ENCODE assay signal across 20 cellular contexts in the genomic region with DNA sequence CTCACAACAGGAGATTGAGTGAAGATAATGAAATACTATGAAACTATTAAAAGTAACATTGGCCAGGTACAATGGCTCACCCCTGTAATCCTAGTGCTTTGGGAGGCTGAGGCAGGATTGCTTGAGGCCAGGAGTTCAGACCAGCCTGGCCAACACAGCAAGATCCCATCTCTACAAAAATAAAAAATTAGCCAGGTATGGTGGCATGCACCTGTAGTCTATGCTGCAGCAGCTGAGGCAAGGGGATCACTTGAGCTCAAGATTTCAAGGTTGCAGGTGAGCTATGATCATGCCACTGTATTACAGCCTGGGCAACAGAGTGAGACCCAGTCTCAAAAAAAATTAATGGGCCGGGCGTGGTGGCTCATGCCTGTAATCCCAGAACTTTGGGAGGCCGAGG. TPM values are rescaled to one million over a fixed set of nuclear protein-coding genes. Genes with fewer than 3 reads are reported as not detected.
DNase-seq lines count a peak whose midpoint lies in the region; ATAC-seq, FAIRE-seq and TF ChIP-seq lines count a peak whose summit lies in the region.
"Had no signal": no experiment of that assay in that cellular context is flagged by ENCODE, and none has a peak within 500 bp of the region (broad histone marks: within the 10 kb centered on the region; RNA-seq: fewer than 3 reads in every experiment).

No MANE protein-coding gene starts in this region.

- H2AFZ ChIP-seq in HepG2 (ENCODE audit: low read length) (no peak overlapping the region), K562 (ENCODE audit: low read depth, low read length) (no peak overlapping the region)

- TF ChIP-seq EP300 in HepG2 (IDR thresholded peaks at IDR 0.05; ENCODE audit: low read depth in 2 of 2, low read length in 2 of 2) (no peak), HepG2 (CRISPR knock-in tag; IDR thresholded peaks at IDR 0.05; ENCODE audit: borderline replicate concordance) (no peak), K562 (IDR thresholded peaks at IDR 0.05; ENCODE audit: low read length) (no peak)

- WGBS in HepG2 (ENCODE audit: low lambda C conversion rate) = 58% methylated on average over 3 of the region's 3 CpGs
- WGBS in right lobe of liver (ENCODE audit: insufficient coverage, low coverage, low lambda C conversion rate, missing lambda C conversion rate) = 88% methylated on average over 3 of the region's 3 CpGs
- 57% methylated on average over 3 of the region's 3 CpGs for WGBS in K562 (ENCODE audit: insufficient coverage, low coverage, missing lambda C conversion rate)

- ATAC-seq in HepG2 = no peak
- no peak for ATAC-seq in right lobe of liver
- no peak for ATAC-seq in K562
- ATAC-seq: A549; CD8-positive, alpha-beta T cell had no signal

- H3K4me1 ChIP-seq in HepG2 (ENCODE audit: insufficient read depth, low read length) = no peaks in the 10 kb centered on the region
- no peaks in the 10 kb centered on the region for H3K4me1 ChIP-seq in right lobe of liver
- peaks cover 3% of the 10 kb centered on the region in 2 experiments; a peak in 3 of 5 replicates for H3K4me1 ChIP-seq in K562 (replicated peaks in 1 of 2; ENCODE audit: control insufficient read depth in 2 of 2, insufficient read depth in 2 of 2, low read length in 2 of 2)
- H3K4me1 ChIP-seq: A549, Caco-2 had no signal

- H3K27me3 ChIP-seq in HepG2 (ENCODE audit: control insufficient read depth in 1 of 2, insufficient read depth in 2 of 2, low read length in 2 of 2) (no peaks in the 10 kb centered on the region), right lobe of liver (no peaks in the 10 kb centered on the region), K562 (ENCODE audit: control insufficient read depth in 2 of 2, insufficient read depth in 2 of 2, low read length in 2 of 2) (no peaks in the 10 kb centered on the region)
- H3K27me3 ChIP-seq: BLaER1 treated with 17β-estradiol and CSF1 and Interleukin-3, amounts not matched to agents 10 nM and 100 nM had no signal

- DNase-seq in HepG2 (ENCODE audit: low spot score) (no peak), right lobe of liver (no peak), K562 (ENCODE audit: extremely low read depth in 1 of 4, low spot score in 3 of 4) (no peak), HEK293T (ENCODE audit: extremely low spot score) (no peak)
- no peak for DNase-seq in activated CD4-positive, alpha-beta T cell treated with anti-CD3 and anti-CD28 coated beads for 1 hour
- DNase-seq: AML-193; Caco-2; Calu3; CD4-positive, alpha-beta T cell; CD8-positive, alpha-beta T cell; DMS79 treated with DMSO at 0.1 percent for 48 hours; GF-D8 had no signal

- no peaks in the 10 kb centered on the region for H3K9me1 ChIP-seq in K562 (ENCODE audit: control insufficient read depth, insufficient read depth, low read length)

- H3K4me2 ChIP-seq in HepG2 (ENCODE audit: low read depth, low read length) = no peak overlapping the region
- H3K4me2 ChIP-seq in K562 (ENCODE audit: insufficient read depth, low read length) = no peak overlapping the region
- H3K4me2 ChIP-seq: A549; BLaER1 treated with 17β-estradiol and CSF1 and Interleukin-3, amounts not matched to agents 10 nM and 100 nM had no signal

- H3K79me2 ChIP-seq in HepG2 (ENCODE audit: insufficient read depth, low read length) (no peaks in the 10 kb centered on the region), K562 (ENCODE audit: control insufficient read depth, insufficient read depth, low read length) (no peaks in the 10 kb centered on the region)

- H3K9ac ChIP-seq in HepG2 (ENCODE audit: insufficient read depth, low read depth, low read length) = no peak overlapping the region
- no peak overlapping the region for H3K9ac ChIP-seq in K562 (ENCODE audit: insufficient read depth in 1 of 2, low read depth in 2 of 2, low read length in 2 of 2)
- H3K9ac ChIP-seq: BLaER1 treated with 17β-estradiol and CSF1 and Interleukin-3, amounts not matched to agents 10 nM and 100 nM had no signal

- H3K4me3 ChIP-seq in HepG2 (replicated peaks in 1 of 3; ENCODE audit: insufficient read depth in 1 of 3, low read depth in 2 of 3, low read length in 3 of 3) (no peak overlapping the region), right lobe of liver (no peak overlapping the region), K562 (no peak overlapping the region)
- H3K4me3 ChIP-seq: A549; BLaER1 treated with 17β-estradiol and CSF1 and Interleukin-3, amounts not matched to agents 10 nM and 100 nM had no signal

- BruUV-seq in HepG2 (replicated peaks; lab: Mats Ljungman, UMichigan) (no TSS peak), K562 (replicated peaks; lab: Mats Ljungman, UMichigan) (no TSS peak)

- no peaks in the 10 kb centered on the region for H3K9me3 ChIP-seq in HepG2 (ENCODE audit: low read length)
- H3K9me3 ChIP-seq in right lobe of liver = no peaks in the 10 kb centered on the region
- no peaks in the 10 kb centered on the region for H3K9me3 ChIP-seq in K562 (replicated peaks; ENCODE audit: control insufficient read depth, insufficient read depth, low read depth, low read length)
- H3K9me3 ChIP-seq: A549; BLaER1 treated with 17β-estradiol and CSF1 and Interleukin-3, amounts not matched to agents 10 nM and 100 nM; Caco-2 had no signal

- FAIRE-seq in HepG2 (lab: Jason Lieb, UNC) = no peak
- FAIRE-seq in K562 (lab: Jason Lieb, UNC) = no peak
- FAIRE-seq: A549, D721Med, G401.6, GM12891, GM19239 had no signal

- TF ChIP-seq CTCF in HepG2 (CRISPR knock-in tag; IDR thresholded peaks at IDR 0.05) (no peak), right lobe of liver (IDR thresholded peaks at IDR 0.05) (no peak), K562 (IDR thresholded peaks at IDR 0.05 in 2 of 3, conservative IDR thresholded peaks at IDR 0.05 in 1 of 3; ENCODE audit: insufficient read depth in 2 of 3, low read depth in 1 of 3, low read length in 3 of 3) (no peak)

- POLR2A ChIA-PET in HepG2 (lab: Yijun Ruan, JAX) (no interaction called here), K562 (lab: Yijun Ruan, JAX) (no interaction called here), HEK293T (lab: Yijun Ruan, JAX) (no interaction called here)

- no peaks in the 10 kb centered on the region for H4K20me1 ChIP-seq in HepG2 (ENCODE audit: insufficient read depth, low read length)
- no peaks in the 10 kb centered on the region for H4K20me1 ChIP-seq in K562 (replicated peaks; ENCODE audit: control insufficient read depth, insufficient read depth, low read length)
- H4K20me1 ChIP-seq: BLaER1 treated with 17β-estradiol and CSF1 and Interleukin-3, amounts not matched to agents 10 nM and 100 nM had no signal

- intact Hi-C loops in HepG2 (cut with micrococcal nuclease; ENCODE audit: unreplicated experiment) = no loop called here
- intact Hi-C loops in right lobe of liver (cut with DNase I) = loop anchor here in 1 of 2 donors (10.0 kb wide), 1 partner anchor 62 kb away; a partner anchor contains a TSS
- intact Hi-C loops in K562 (cut with micrococcal nuclease) = no loop called here

- no peaks in the 10 kb centered on the region for H3K36me3 ChIP-seq in HepG2 (replicated peaks in 1 of 2; ENCODE audit: control insufficient read depth in 1 of 2, insufficient read depth in 2 of 2, low read length in 2 of 2)
- no peaks in the 10 kb centered on the region for H3K36me3 ChIP-seq in right lobe of liver
- H3K36me3 ChIP-seq in K562 (ENCODE audit: control insufficient read depth, insufficient read depth, low read length) = no peaks in the 10 kb centered on the region
- H3K36me3 ChIP-seq: BLaER1 treated with 17β-estradiol and CSF1 and Interleukin-3, amounts not matched to agents 10 nM and 100 nM had no signal

- CTCF ChIA-PET in HepG2 (lab: Yijun Ruan, JAX; ENCODE audit: low intra/inter-chr PET ratio, low total read pairs) (no interaction called here), K562 (lab: Yijun Ruan, JAX; ENCODE audit: low intra/inter-chr PET ratio) (no interaction called here), HEK293T (lab: Yijun Ruan, JAX) (no interaction called here)

- TF ChIP-seq POLR2A in HepG2 (IDR thresholded peaks at IDR 0.05; ENCODE audit: insufficient read depth in 1 of 2, low read depth in 2 of 2, low read length in 2 of 2) = no peak
- no peak for TF ChIP-seq POLR2A in right lobe of liver (IDR thresholded peaks at IDR 0.05)
- no peak for TF ChIP-seq POLR2A in K562 (conservative IDR thresholded peaks at IDR 0.05)

- no peak for TF ChIP-seq RAD21 in HepG2 (CRISPR knock-in tag; IDR thresholded peaks at IDR 0.05)
- TF ChIP-seq RAD21 in K562 (CRISPR knock-in tag; conservative IDR thresholded peaks at IDR 0.05 in 1 of 2, IDR thresholded peaks at IDR 0.05 in 1 of 2) = no peak

- in situ Hi-C loops in HepG2 (cut with HindIII; ENCODE audit: extremely low pct_ligation_motif_present, low pct_unique_long_range_greater_than_20kb) = no loop called here
- in situ Hi-C loops in K562 (cut with MboI) = no loop called here

- H3K27ac ChIP-seq in HepG2 (ENCODE audit: extremely low read length, insufficient read depth, low read length) = no peak overlapping the region
- H3K27ac ChIP-seq in right lobe of liver = no peak overlapping the region
- H3K27ac ChIP-seq in K562 (ENCODE audit: extremely low read depth, low read depth, low read length) = no peak overlapping the region
- H3K27ac ChIP-seq: 22Rv1; A549; BLaER1 treated with 17β-estradiol and CSF1 and Interleukin-3, amounts not matched to agents 10 nM and 100 nM; C4-2B had no signal

RNA-seq across cellular contexts. Expression of a gene that starts 14.9 kb away (rescaled TPM):
- total RNA-seq in HepG2 (2016; rRNA removed; fragmentation: Illumina TruSeq; extraction: Trizol) (0.38 TPM in 2 replicates), right lobe of liver (under 1 TPM in 5 of 6 experiments, not detected in 1; 0.37 to 0.58 (median 0.51) TPM), K562 (2014; rRNA removed) (0.05 and 0.69 TPM in 2 replicates), K562 (2014; rRNA removed; fragmentation: Illumina TruSeq; extraction: Trizol) (0.65 and 0.80 TPM in 2 replicates), K562 (2015; rRNA removed; fragmentation: Illumina TruSeq; extraction: Trizol) (0.43 and 0.64 TPM in 2 replicates), K562 (2021) (0.31 and 0.51 TPM in 2 replicates)
- total RNA-seq in HepG2 (2016; cell fraction: cytosol; rRNA removed; fragmentation: Illumina TruSeq; extraction: Trizol; ENCODE audit: low read depth) = 0.44 TPM in 1 of 2 replicates, not detected in the other
- 0.27 and 0.28 TPM in 2 replicates for total RNA-seq in HepG2 (2016; cell fraction: insoluble cytoplasmic fraction; rRNA removed; fragmentation: Illumina TruSeq; extraction: Trizol)
- 0.19 TPM in 1 of 2 replicates, not detected in the other for total RNA-seq in HepG2 (2016; cell fraction: membrane; rRNA removed; fragmentation: Illumina TruSeq; extraction: Trizol)
- total RNA-seq in HepG2 (2016; cell fraction: nucleus; rRNA removed; fragmentation: Illumina TruSeq; extraction: Trizol) = not detected in 2 replicates
- polyA plus RNA-seq in HepG2 (2011; rRNA removed) (0.05 and 0.10 TPM in 2 replicates), K562 (2011; rRNA removed) (0.24 and 0.42 TPM in 2 replicates), K562 (2014; fragmentation: Illumina TruSeq; extraction: Trizol) (0.28 and 0.43 TPM in 2 replicates), K562 (2014; fragmentation: Nextera tagmentation; extraction: Ambion mirVana) (under 1 TPM; 0.49 to 0.83 TPM), K562 (2014; rRNA removed) (0.31 and 0.32 TPM in 2 replicates)
- 0.03 and 0.04 TPM in 2 replicates for polyA plus RNA-seq in HepG2 (2011; cell fraction: cytosol; rRNA removed)
- polyA plus RNA-seq in HepG2 (2011; cell fraction: nucleus; rRNA removed) = 0.09 TPM in 1 of 2 replicates, not detected in the other
- polyA plus RNA-seq in HepG2 (2012) = 0.12 and 0.27 TPM in 2 replicates
- polyA plus RNA-seq in HepG2 (2016; cell fraction: cytosol; fragmentation: Illumina TruSeq; extraction: Trizol; ENCODE audit: low read depth) = 0.06 TPM in 1 of 2 replicates, not detected in the other
- 0.16 and 0.24 TPM in 2 replicates for polyA plus RNA-seq in HepG2 (2016; cell fraction: insoluble cytoplasmic fraction; fragmentation: Illumina TruSeq; extraction: Trizol; ENCODE audit: low read depth)
- polyA plus RNA-seq in HepG2 (2016; cell fraction: membrane; fragmentation: Illumina TruSeq; extraction: Trizol; ENCODE audit: low read depth) = 0.07 and 0.17 TPM in 2 replicates
- 0.25 TPM in 1 of 2 replicates, not detected in the other for polyA plus RNA-seq in HepG2 (2016; cell fraction: nucleus; fragmentation: Illumina TruSeq; extraction: Trizol; ENCODE audit: insufficient read depth, low read depth)
- polyA minus RNA-seq in HepG2 (2011; rRNA and poly(A)+ RNA removed; ENCODE audit: low replicate concordance) = 0.37 TPM in 1 of 2 replicates, not detected in the other
- not detected in 2 replicates for polyA minus RNA-seq in HepG2 (2011; cell fraction: cytosol; rRNA and poly(A)+ RNA removed)
- polyA minus RNA-seq in HepG2 (2011; cell fraction: nucleus; rRNA and poly(A)+ RNA removed) = 0.12 and 0.26 TPM in 2 replicates
- 0.28 and 0.79 TPM in 2 replicates for total RNA-seq in K562 (2011; cell fraction: chromatin; rRNA removed; ENCODE audit: low replicate concordance)
- 0.13 and 0.17 TPM in 2 replicates for total RNA-seq in K562 (2011; cell fraction: nucleolus; rRNA removed)
- total RNA-seq in K562 (2011; cell fraction: nucleoplasm; rRNA removed) = 0.29 and 0.69 TPM in 2 replicates
- polyA plus RNA-seq in K562 (2011; cell fraction: cytosol; rRNA removed) = 0.28 and 0.34 TPM in 2 replicates
- 0.20 and 0.73 TPM in 2 replicates for polyA plus RNA-seq in K562 (2011; cell fraction: nucleus; rRNA removed)
- polyA plus RNA-seq in K562 (2012) = 0.34 and 1.2 TPM in 2 replicates
- polyA minus RNA-seq in K562 (2011; rRNA and poly(A)+ RNA removed) = 0.14 and 2.3 TPM in 2 replicates
- polyA minus RNA-seq in K562 (2011; cell fraction: cytosol; rRNA and poly(A)+ RNA removed) = not detected in 2 replicates
- not detected in 2 replicates for polyA minus RNA-seq in K562 (2011; cell fraction: nucleus; rRNA and poly(A)+ RNA removed)

RNA-seq across cellular contexts. Expression of a gene that starts 15.1 kb away (rescaled TPM):
- total RNA-seq in HepG2 (2016; rRNA removed; fragmentation: Illumina TruSeq; extraction: Trizol) (107 and 161 TPM in 2 replicates), right lobe of liver (10 to 100 TPM; 37.9 to 61.2 (median 51.1) TPM), K562 (2014; rRNA removed) (69.6 and 85.8 TPM in 2 replicates), K562 (2014; rRNA removed; fragmentation: Illumina TruSeq; extraction: Trizol) (166 and 190 TPM in 2 replicates), K562 (2015; rRNA removed; fragmentation: Illumina TruSeq; extraction: Trizol) (143 and 162 TPM in 2 replicates), K562 (2021) (117 and 125 TPM in 2 replicates)
- 34.7 and 38.8 TPM in 2 replicates for total RNA-seq in HepG2 (2016; cell fraction: cytosol; rRNA removed; fragmentation: Illumina TruSeq; extraction: Trizol; ENCODE audit: low read depth)
- 112 and 168 TPM in 2 replicates for total RNA-seq in HepG2 (2016; cell fraction: insoluble cytoplasmic fraction; rRNA removed; fragmentation: Illumina TruSeq; extraction: Trizol)
- 44.9 and 45.0 TPM in 2 replicates for total RNA-seq in HepG2 (2016; cell fraction: membrane; rRNA removed; fragmentation: Illumina TruSeq; extraction: Trizol)
- 50.0 and 57.0 TPM in 2 replicates for total RNA-seq in HepG2 (2016; cell fraction: nucleus; rRNA removed; fragmentation: Illumina TruSeq; extraction: Trizol)
- polyA plus RNA-seq in HepG2 (2011; rRNA removed) (100 and 114 TPM in 2 replicates), K562 (2011; rRNA removed) (218 and 272 TPM in 2 replicates), K562 (2014; fragmentation: Illumina TruSeq; extraction: Trizol) (225 and 273 TPM in 2 replicates), K562 (2014; fragmentation: Nextera tagmentation; extraction: Ambion mirVana) (100 to 1,000 TPM; 550 to 638 TPM), K562 (2014; rRNA removed) (269 and 342 TPM in 2 replicates)
- 58.3 and 73.6 TPM in 2 replicates for polyA plus RNA-seq in HepG2 (2011; cell fraction: cytosol; rRNA removed)
- 45.3 and 65.3 TPM in 2 replicates for polyA plus RNA-seq in HepG2 (2011; cell fraction: nucleus; rRNA removed)
- polyA plus RNA-seq in HepG2 (2012) = 84.2 and 88.0 TPM in 2 replicates
- polyA plus RNA-seq in HepG2 (2016; cell fraction: cytosol; fragmentation: Illumina TruSeq; extraction: Trizol; ENCODE audit: low read depth) = 49.4 and 58.6 TPM in 2 replicates
- 175 and 205 TPM in 2 replicates for polyA plus RNA-seq in HepG2 (2016; cell fraction: insoluble cytoplasmic fraction; fragmentation: Illumina TruSeq; extraction: Trizol; ENCODE audit: low read depth)
- 42.2 and 44.9 TPM in 2 replicates for polyA plus RNA-seq in HepG2 (2016; cell fraction: membrane; fragmentation: Illumina TruSeq; extraction: Trizol; ENCODE audit: low read depth)
- polyA plus RNA-seq in HepG2 (2016; cell fraction: nucleus; fragmentation: Illumina TruSeq; extraction: Trizol; ENCODE audit: insufficient read depth, low read depth) = 141 and 142 TPM in 2 replicates
- polyA minus RNA-seq in HepG2 (2011; rRNA and poly(A)+ RNA removed; ENCODE audit: low replicate concordance) = 14.3 and 39.7 TPM in 2 replicates
- 17.8 and 23.5 TPM in 2 replicates for polyA minus RNA-seq in HepG2 (2011; cell fraction: cytosol; rRNA and poly(A)+ RNA removed)
- polyA minus RNA-seq in HepG2 (2011; cell fraction: nucleus; rRNA and poly(A)+ RNA removed) = 38.6 and 50.0 TPM in 2 replicates
- 69.7 and 167 TPM in 2 replicates for total RNA-seq in K562 (2011; cell fraction: chromatin; rRNA removed; ENCODE audit: low replicate concordance)
- 43.2 and 47.9 TPM in 2 replicates for total RNA-seq in K562 (2011; cell fraction: nucleolus; rRNA removed)
- 103 and 144 TPM in 2 replicates for total RNA-seq in K562 (2011; cell fraction: nucleoplasm; rRNA removed)
- polyA plus RNA-seq in K562 (2011; cell fraction: cytosol; rRNA removed) = 70.1 and 115 TPM in 2 replicates
- 72.2 and 128 TPM in 2 replicates for polyA plus RNA-seq in K562 (2011; cell fraction: nucleus; rRNA removed)
- polyA plus RNA-seq in K562 (2012) = 163 and 172 TPM in 2 replicates
- polyA minus RNA-seq in K562 (2011; rRNA and poly(A)+ RNA removed) = 126 and 146 TPM in 2 replicates
- 33.7 and 46.7 TPM in 2 replicates for polyA minus RNA-seq in K562 (2011; cell fraction: cytosol; rRNA and poly(A)+ RNA removed)
- polyA minus RNA-seq in K562 (2011; cell fraction: nucleus; rRNA and poly(A)+ RNA removed) = 29.8 and 58.5 TPM in 2 replicates

RNA-seq across cellular contexts. Expression of a gene that starts 48.4 kb away (rescaled TPM):
- total RNA-seq in HepG2 (2016; rRNA removed; fragmentation: Illumina TruSeq; extraction: Trizol) (19.4 and 20.3 TPM in 2 replicates), right lobe of liver (1 to 10 TPM; 1.1 to 9.9 (median 3.1) TPM), K562 (2014; rRNA removed) (44.6 and 48.5 TPM in 2 replicates), K562 (2014; rRNA removed; fragmentation: Illumina TruSeq; extraction: Trizol) (58.8 and 61.0 TPM in 2 replicates), K562 (2015; rRNA removed; fragmentation: Illumina TruSeq; extraction: Trizol) (39.9 and 42.2 TPM in 2 replicates), K562 (2021) (30.0 and 30.1 TPM in 2 replicates)
- 15.2 and 19.2 TPM in 2 replicates for total RNA-seq in HepG2 (2016; cell fraction: cytosol; rRNA removed; fragmentation: Illumina TruSeq; extraction: Trizol; ENCODE audit: low read depth)
- 19.5 and 21.9 TPM in 2 replicates for total RNA-seq in HepG2 (2016; cell fraction: insoluble cytoplasmic fraction; rRNA removed; fragmentation: Illumina TruSeq; extraction: Trizol)
- total RNA-seq in HepG2 (2016; cell fraction: membrane; rRNA removed; fragmentation: Illumina TruSeq; extraction: Trizol) = 8.0 and 9.8 TPM in 2 replicates
- 9.2 and 11.8 TPM in 2 replicates for total RNA-seq in HepG2 (2016; cell fraction: nucleus; rRNA removed; fragmentation: Illumina TruSeq; extraction: Trizol)
- polyA plus RNA-seq in HepG2 (2011; rRNA removed) (26.9 and 31.2 TPM in 2 replicates), K562 (2011; rRNA removed) (78.0 and 96.9 TPM in 2 replicates), K562 (2014; fragmentation: Illumina TruSeq; extraction: Trizol) (38.5 and 50.0 TPM in 2 replicates), K562 (2014; fragmentation: Nextera tagmentation; extraction: Ambion mirVana) (10 to 100 TPM; 17.2 to 30.1 TPM), K562 (2014; rRNA removed) (61.6 and 66.0 TPM in 2 replicates)
- 21.4 and 24.9 TPM in 2 replicates for polyA plus RNA-seq in HepG2 (2011; cell fraction: cytosol; rRNA removed)
- 18.2 and 18.7 TPM in 2 replicates for polyA plus RNA-seq in HepG2 (2011; cell fraction: nucleus; rRNA removed)
- polyA plus RNA-seq in HepG2 (2012) = 15.3 and 18.9 TPM in 2 replicates
- 2.7 and 3.4 TPM in 2 replicates for polyA plus RNA-seq in HepG2 (2016; cell fraction: cytosol; fragmentation: Illumina TruSeq; extraction: Trizol; ENCODE audit: low read depth)
- polyA plus RNA-seq in HepG2 (2016; cell fraction: insoluble cytoplasmic fraction; fragmentation: Illumina TruSeq; extraction: Trizol; ENCODE audit: low read depth) = 22.7 and 22.9 TPM in 2 replicates
- 4.1 and 6.1 TPM in 2 replicates for polyA plus RNA-seq in HepG2 (2016; cell fraction: membrane; fragmentation: Illumina TruSeq; extraction: Trizol; ENCODE audit: low read depth)
- polyA plus RNA-seq in HepG2 (2016; cell fraction: nucleus; fragmentation: Illumina TruSeq; extraction: Trizol; ENCODE audit: insufficient read depth, low read depth) = 16.8 and 18.7 TPM in 2 replicates
- 16.3 and 32.2 TPM in 2 replicates for polyA minus RNA-seq in HepG2 (2011; rRNA and poly(A)+ RNA removed; ENCODE audit: low replicate concordance)
- 9.6 and 10.2 TPM in 2 replicates for polyA minus RNA-seq in HepG2 (2011; cell fraction: cytosol; rRNA and poly(A)+ RNA removed)
- 20.1 and 21.0 TPM in 2 replicates for polyA minus RNA-seq in HepG2 (2011; cell fraction: nucleus; rRNA and poly(A)+ RNA removed)
- 25.6 and 32.2 TPM in 2 replicates for total RNA-seq in K562 (2011; cell fraction: chromatin; rRNA removed; ENCODE audit: low replicate concordance)
- total RNA-seq in K562 (2011; cell fraction: nucleolus; rRNA removed) = 23.2 and 25.2 TPM in 2 replicates
- 27.7 and 36.1 TPM in 2 replicates for total RNA-seq in K562 (2011; cell fraction: nucleoplasm; rRNA removed)
- polyA plus RNA-seq in K562 (2011; cell fraction: cytosol; rRNA removed) = 52.4 and 52.9 TPM in 2 replicates
- polyA plus RNA-seq in K562 (2011; cell fraction: nucleus; rRNA removed) = 53.9 and 56.3 TPM in 2 replicates
- 24.2 and 37.7 TPM in 2 replicates for polyA plus RNA-seq in K562 (2012)
- polyA minus RNA-seq in K562 (2011; rRNA and poly(A)+ RNA removed) = 38.0 and 39.3 TPM in 2 replicates
- polyA minus RNA-seq in K562 (2011; cell fraction: cytosol; rRNA and poly(A)+ RNA removed) = 21.1 and 23.6 TPM in 2 replicates
- 22.1 and 31.5 TPM in 2 replicates for polyA minus RNA-seq in K562 (2011; cell fraction: nucleus; rRNA and poly(A)+ RNA removed)

RNA-seq across cellular contexts. Expression of a gene that starts 48.9 kb away (rescaled TPM):
- total RNA-seq in HepG2 (2016; rRNA removed; fragmentation: Illumina TruSeq; extraction: Trizol) (29.5 and 41.4 TPM in 2 replicates), right lobe of liver (10 to 100 TPM in 5 of 6 experiments, 1 to 10 TPM in 1; 8.0 to 20.7 (median 13.9) TPM), K562 (2014; rRNA removed) (33.2 and 35.8 TPM in 2 replicates), K562 (2014; rRNA removed; fragmentation: Illumina TruSeq; extraction: Trizol) (65.6 and 70.8 TPM in 2 replicates), K562 (2015; rRNA removed; fragmentation: Illumina TruSeq; extraction: Trizol) (51.4 and 55.5 TPM in 2 replicates), K562 (2021) (59.6 and 64.2 TPM in 2 replicates)
- total RNA-seq in HepG2 (2016; cell fraction: cytosol; rRNA removed; fragmentation: Illumina TruSeq; extraction: Trizol; ENCODE audit: low read depth) = 5.9 and 7.1 TPM in 2 replicates
- total RNA-seq in HepG2 (2016; cell fraction: insoluble cytoplasmic fraction; rRNA removed; fragmentation: Illumina TruSeq; extraction: Trizol) = 27.6 and 45.7 TPM in 2 replicates
- total RNA-seq in HepG2 (2016; cell fraction: membrane; rRNA removed; fragmentation: Illumina TruSeq; extraction: Trizol) = 11.7 and 13.4 TPM in 2 replicates
- total RNA-seq in HepG2 (2016; cell fraction: nucleus; rRNA removed; fragmentation: Illumina TruSeq; extraction: Trizol) = 11.3 and 13.6 TPM in 2 replicates
- polyA plus RNA-seq in HepG2 (2011; rRNA removed) (15.7 and 28.7 TPM in 2 replicates), K562 (2011; rRNA removed) (54.3 and 92.3 TPM in 2 replicates), K562 (2014; fragmentation: Illumina TruSeq; extraction: Trizol) (55.7 and 57.1 TPM in 2 replicates), K562 (2014; fragmentation: Nextera tagmentation; extraction: Ambion mirVana) (100 to 1,000 TPM; 105 to 123 TPM), K562 (2014; rRNA removed) (43.8 and 48.3 TPM in 2 replicates)
- polyA plus RNA-seq in HepG2 (2011; cell fraction: cytosol; rRNA removed) = 16.6 and 23.7 TPM in 2 replicates
- polyA plus RNA-seq in HepG2 (2011; cell fraction: nucleus; rRNA removed) = 3.1 and 4.0 TPM in 2 replicates
- polyA plus RNA-seq in HepG2 (2012) = 16.0 and 21.5 TPM in 2 replicates
- polyA plus RNA-seq in HepG2 (2016; cell fraction: cytosol; fragmentation: Illumina TruSeq; extraction: Trizol; ENCODE audit: low read depth) = 5.8 and 6.3 TPM in 2 replicates
- polyA plus RNA-seq in HepG2 (2016; cell fraction: insoluble cytoplasmic fraction; fragmentation: Illumina TruSeq; extraction: Trizol; ENCODE audit: low read depth) = 41.0 and 48.7 TPM in 2 replicates
- 8.6 and 10.1 TPM in 2 replicates for polyA plus RNA-seq in HepG2 (2016; cell fraction: membrane; fragmentation: Illumina TruSeq; extraction: Trizol; ENCODE audit: low read depth)
- polyA plus RNA-seq in HepG2 (2016; cell fraction: nucleus; fragmentation: Illumina TruSeq; extraction: Trizol; ENCODE audit: insufficient read depth, low read depth) = 20.1 and 22.8 TPM in 2 replicates
- 15.6 and 33.6 TPM in 2 replicates for polyA minus RNA-seq in HepG2 (2011; rRNA and poly(A)+ RNA removed; ENCODE audit: low replicate concordance)
- 15.4 and 16.1 TPM in 2 replicates for polyA minus RNA-seq in HepG2 (2011; cell fraction: cytosol; rRNA and poly(A)+ RNA removed)
- polyA minus RNA-seq in HepG2 (2011; cell fraction: nucleus; rRNA and poly(A)+ RNA removed) = 4.2 and 7.6 TPM in 2 replicates
- 16.0 and 19.8 TPM in 2 replicates for total RNA-seq in K562 (2011; cell fraction: chromatin; rRNA removed; ENCODE audit: low replicate concordance)
- 9.7 and 11.7 TPM in 2 replicates for total RNA-seq in K562 (2011; cell fraction: nucleolus; rRNA removed)
- 21.8 and 23.8 TPM in 2 replicates for total RNA-seq in K562 (2011; cell fraction: nucleoplasm; rRNA removed)
- polyA plus RNA-seq in K562 (2011; cell fraction: cytosol; rRNA removed) = 32.3 and 92.3 TPM in 2 replicates
- polyA plus RNA-seq in K562 (2011; cell fraction: nucleus; rRNA removed) = 14.6 and 29.3 TPM in 2 replicates
- polyA plus RNA-seq in K562 (2012) = 36.9 and 61.6 TPM in 2 replicates
- 73.8 and 103 TPM in 2 replicates for polyA minus RNA-seq in K562 (2011; rRNA and poly(A)+ RNA removed)
- 20.8 and 31.5 TPM in 2 replicates for polyA minus RNA-seq in K562 (2011; cell fraction: cytosol; rRNA and poly(A)+ RNA removed)
- 9.2 and 22.0 TPM in 2 replicates for polyA minus RNA-seq in K562 (2011; cell fraction: nucleus; rRNA and poly(A)+ RNA removed)
